10 cellular contexts compared by ENCODE assay signal in genomic region chr17:39679521-39680192, GRCh38. TPM values are rescaled to one million over a fixed set of nuclear protein-coding genes. Genes with fewer than 3 reads are reported as not detected.
A peak's percentile ranks its signal among the peaks of the same experiment; 100 is the strongest.
DNase-seq lines count a peak whose midpoint lies in the region; ATAC-seq and TF ChIP-seq lines count a peak whose summit lies in the region.
"Had no signal": no experiment of that assay in that cellular context is flagged by ENCODE, and none has a peak within 500 bp of the region (broad histone marks: within the 10 kb centered on the region; RNA-seq: fewer than 3 reads in every experiment).

No MANE protein-coding gene starts in this region.

- ATAC-seq in activated naive CD8-positive, alpha-beta T cell treated with anti-CD3 and anti-CD28 coated beads, Interleukin-2, amount 50 U/mL, for 24 hours: peak; percentile 51
- peak; percentile 78 to 81 for ATAC-seq in naive B cell (ENCODE audit: low read depth in 2 of 2)
- no peak for ATAC-seq in upper lobe of right lung

- intact Hi-C loops in upper lobe of right lung (cut with DNase I): no loop called here

- H3K9me3 Mint-ChIP-seq in CD8-positive, alpha-beta memory T cell: no peaks in the 10 kb centered on the region
- no peaks in the 10 kb centered on the region for H3K9me3 Mint-ChIP-seq in T-helper 2 cell treated with Interferon-gamma antibody and Interleukin-4, amounts not matched to agents 5 μg/mL and 100 μg/mL, for 36 hours
- no peaks in the 10 kb centered on the region for H3K9me3 Mint-ChIP-seq in activated naive CD8-positive, alpha-beta T cell treated with anti-CD3 and anti-CD28 coated beads, Interleukin-2, amount 50 U/mL, for 24 hours
- no peaks in the 10 kb centered on the region for H3K9me3 Mint-ChIP-seq in naive B cell

- no peaks in the 10 kb centered on the region for H3K9me3 ChIP-seq in CD8-positive, alpha-beta memory T cell (ENCODE audit: low read length)
- H3K9me3 ChIP-seq in upper lobe of right lung: no peaks in the 10 kb centered on the region
- H3K9me3 ChIP-seq: Caco-2 had no signal

- POLR2A ChIA-PET in CD8-positive, alpha-beta memory T cell (lab: Charles Lee): interaction anchor here (0.5 kb wide), 1 partner anchor 12 kb away, joined by 3 read pairs; no protein-coding TSS in a partner anchor

- peak overlapping the region; percentile 18 to 79 (median 62) for H3K4me3 Mint-ChIP-seq in CD8-positive, alpha-beta memory T cell
- H3K4me3 Mint-ChIP-seq in T-helper 2 cell treated with Interferon-gamma antibody and Interleukin-4, amounts not matched to agents 5 μg/mL and 100 μg/mL, for 36 hours: peak overlapping the region; percentile 56
- no peak overlapping the region for H3K4me3 Mint-ChIP-seq in activated naive CD8-positive, alpha-beta T cell treated with anti-CD3 and anti-CD28 coated beads, Interleukin-2, amount 50 U/mL, for 24 hours
- peak overlapping the region; percentile 48 to 91 (median 74) for H3K4me3 Mint-ChIP-seq in naive B cell

- H3K27ac ChIP-seq in CD8-positive, alpha-beta memory T cell (ENCODE audit: low read depth, low read length): peak overlapping the region; percentile 41
- H3K27ac ChIP-seq in upper lobe of right lung: no peak overlapping the region

- peak overlapping the region; percentile 24 for H3K4me3 ChIP-seq in CD8-positive, alpha-beta memory T cell (ENCODE audit: low read length)
- H3K4me3 ChIP-seq in upper lobe of right lung: no peak overlapping the region

- TF ChIP-seq CTCF in upper lobe of right lung (IDR thresholded peaks at IDR 0.05): no peak

- no peaks in the 10 kb centered on the region for H3K27me3 ChIP-seq in CD8-positive, alpha-beta memory T cell (ENCODE audit: insufficient read depth, low read length, poor library complexity, severe bottlenecking)
- H3K27me3 ChIP-seq in upper lobe of right lung: no peaks in the 10 kb centered on the region

- peaks cover 4% of the 10 kb centered on the region for H3K36me3 ChIP-seq in CD8-positive, alpha-beta memory T cell (ENCODE audit: insufficient read depth, low read length)
- peaks cover 22% of the 10 kb centered on the region for H3K36me3 ChIP-seq in upper lobe of right lung

- CTCF ChIA-PET in CD8-positive, alpha-beta memory T cell (lab: Charles Lee): interaction anchor here (1.2 to 3.2 kb wide), 7 partner anchors 8 to 58 kb away, joined by 4 to 21 read pairs (median 6); partner anchors contain the start of genes PGAP3 and PNMT

- peak; percentile 15 to 66 (median 53) for DNase-seq in CD8-positive, alpha-beta memory T cell
- DNase-seq in T-helper 2 cell treated with Interferon-gamma antibody and Interleukin-4, amounts not matched to agents 5 μg/mL and 100 μg/mL, for 36 hours (ENCODE audit: low spot score): peak; percentile 18
- DNase-seq in activated naive CD8-positive, alpha-beta T cell treated with anti-CD3 and anti-CD28 coated beads, Interleukin-2, amount 50 U/mL, for 24 hours: peak; percentile 40
- DNase-seq in naive B cell (peak; percentile 62), upper lobe of right lung (no peak), hypothalamus (lab: John Stamatoyannopoulos, UW) (no peak), cerebellum (ENCODE audit: low spot score) (no peak), SW480 (ENCODE audit: low spot score) (no peak)
- DNase-seq: Caco-2 had no signal

- peaks cover 63 to 74% (median 67%) of the 10 kb centered on the region in 3 donors for H3K4me1 Mint-ChIP-seq in CD8-positive, alpha-beta memory T cell
- peaks cover 46% of the 10 kb centered on the region for H3K4me1 Mint-ChIP-seq in T-helper 2 cell treated with Interferon-gamma antibody and Interleukin-4, amounts not matched to agents 5 μg/mL and 100 μg/mL, for 36 hours (ENCODE audit: low read depth)
- peaks cover 63% of the 10 kb centered on the region for H3K4me1 Mint-ChIP-seq in activated naive CD8-positive, alpha-beta T cell treated with anti-CD3 and anti-CD28 coated beads, Interleukin-2, amount 50 U/mL, for 24 hours
- H3K4me1 Mint-ChIP-seq in naive B cell: peaks cover 66 to 69% (median 67%) of the 10 kb centered on the region in 3 donors

- peaks cover 67% of the 10 kb centered on the region for H3K4me1 ChIP-seq in CD8-positive, alpha-beta memory T cell (ENCODE audit: insufficient read depth, low read length)
- H3K4me1 ChIP-seq in upper lobe of right lung: peaks cover 24% of the 10 kb centered on the region

- H3K27me3 Mint-ChIP-seq in CD8-positive, alpha-beta memory T cell: no peaks in the 10 kb centered on the region
- H3K27me3 Mint-ChIP-seq in T-helper 2 cell treated with Interferon-gamma antibody and Interleukin-4, amounts not matched to agents 5 μg/mL and 100 μg/mL, for 36 hours (ENCODE audit: low read depth): no peaks in the 10 kb centered on the region
- no peaks in the 10 kb centered on the region for H3K27me3 Mint-ChIP-seq in activated naive CD8-positive, alpha-beta T cell treated with anti-CD3 and anti-CD28 coated beads, Interleukin-2, amount 50 U/mL, for 24 hours
- H3K27me3 Mint-ChIP-seq in naive B cell: no peaks in the 10 kb centered on the region

- H3K27ac Mint-ChIP-seq in CD8-positive, alpha-beta memory T cell: peak overlapping the region; percentile 92 to 98 (median 96)
- peak overlapping the region; percentile 88 for H3K27ac Mint-ChIP-seq in T-helper 2 cell treated with Interferon-gamma antibody and Interleukin-4, amounts not matched to agents 5 μg/mL and 100 μg/mL, for 36 hours
- peak overlapping the region; percentile 80 for H3K27ac Mint-ChIP-seq in activated naive CD8-positive, alpha-beta T cell treated with anti-CD3 and anti-CD28 coated beads, Interleukin-2, amount 50 U/mL, for 24 hours
- H3K27ac Mint-ChIP-seq in naive B cell: peak overlapping the region; percentile 92 to 98 (median 96)

- H3K36me3 Mint-ChIP-seq in CD8-positive, alpha-beta memory T cell: peaks cover 10 to 27% (median 12%) of the 10 kb centered on the region in 3 donors
- H3K36me3 Mint-ChIP-seq in T-helper 2 cell treated with Interferon-gamma antibody and Interleukin-4, amounts not matched to agents 5 μg/mL and 100 μg/mL, for 36 hours (ENCODE audit: low read depth): peaks cover 27% of the 10 kb centered on the region
- H3K36me3 Mint-ChIP-seq in activated naive CD8-positive, alpha-beta T cell treated with anti-CD3 and anti-CD28 coated beads, Interleukin-2, amount 50 U/mL, for 24 hours (ENCODE audit: low read depth): peaks cover 2% of the 10 kb centered on the region
- peaks cover 5 to 15% of the 10 kb centered on the region in 2 donors for H3K36me3 Mint-ChIP-seq in naive B cell

RNA-seq across cellular contexts. Expression of gene PGAP3, which starts 8.2 kb away (rescaled TPM):
- total RNA-seq in CD8-positive, alpha-beta memory T cell: 10 to 100 TPM; 11.8 to 12.1 TPM
- polyA plus RNA-seq in CD8-positive, alpha-beta memory T cell: 22.4 TPM
- polyA plus RNA-seq in naive B cell (ENCODE audit: low read depth in 6 of 6): 10 to 100 TPM in 2 of 6 donors, 1 to 10 TPM in 4; 7.2 to 18.2 (median 9.1) TPM
- total RNA-seq in upper lobe of right lung (24.5 TPM), cerebellum (10.5 TPM)

RNA-seq across cellular contexts. Expression of gene PNMT, which starts 11.4 kb away (rescaled TPM):
- total RNA-seq in CD8-positive, alpha-beta memory T cell: not detected
- polyA plus RNA-seq in CD8-positive, alpha-beta memory T cell: 0.39 TPM
- polyA plus RNA-seq in naive B cell (ENCODE audit: low read depth in 6 of 6): not detected
- total RNA-seq in upper lobe of right lung: 4.3 TPM
- 1.5 TPM for total RNA-seq in cerebellum
- total RNA-seq: Caco-2, epithelial cell of proximal tubule had no signal

RNA-seq across cellular contexts. Expression of gene TCAP, which starts 14.5 kb away (rescaled TPM):
- total RNA-seq in CD8-positive, alpha-beta memory T cell: 1 to 10 TPM in 1 of 2 experiments, under 1 TPM in 1; 0.97 to 1.6 TPM
- not detected for polyA plus RNA-seq in CD8-positive, alpha-beta memory T cell
- under 1 TPM in 3 of 6 donors, not detected in 3; 0.12 to 0.25 (median 0.24) TPM for polyA plus RNA-seq in naive B cell (ENCODE audit: low read depth in 6 of 6)
- 5.3 TPM for total RNA-seq in upper lobe of right lung
- total RNA-seq in cerebellum: 1.7 TPM
- total RNA-seq: epithelial cell of proximal tubule had no signal

RNA-seq across cellular contexts. Expression of gene ERBB2, which starts 20.2 kb away (rescaled TPM):
- 1 to 10 TPM; 3.6 to 3.9 TPM for total RNA-seq in CD8-positive, alpha-beta memory T cell
- 2.4 TPM for polyA plus RNA-seq in CD8-positive, alpha-beta memory T cell
- 1 to 10 TPM in 3 of 6 donors, under 1 TPM in 3; 0.20 to 3.0 (median 1.1) TPM for polyA plus RNA-seq in naive B cell (ENCODE audit: low read depth in 6 of 6)
- total RNA-seq in upper lobe of right lung: 97.5 TPM
- 16.9 TPM for total RNA-seq in cerebellum

RNA-seq across cellular contexts. Expression of gene STARD3, which starts 42.7 kb away (rescaled TPM):
- 10 to 100 TPM; 71.4 to 74.1 TPM for total RNA-seq in CD8-positive, alpha-beta memory T cell
- 44.5 TPM for polyA plus RNA-seq in CD8-positive, alpha-beta memory T cell
- 10 to 100 TPM; 30.7 to 53.7 (median 42.0) TPM for polyA plus RNA-seq in naive B cell (ENCODE audit: low read depth in 6 of 6)
- 78.2 TPM for total RNA-seq in upper lobe of right lung
- 29.2 TPM for total RNA-seq in cerebellum

Comparison
In these comparisons a context has a peak if more than half of its experiments do, and no peak if none do; other contexts are left out.
1. DNase-seq: peak in CD8-positive, alpha-beta memory T cell (5 of 5), T-helper 2 cell treated with Interferon-gamma antibody and Interleukin-4, amounts not matched to agents 5 μg/mL and 100 μg/mL, for 36 hours (single experiment), activated naive CD8-positive, alpha-beta T cell treated with anti-CD3 and anti-CD28 coated beads, Interleukin-2, amount 50 U/mL, for 24 hours (single experiment) and naive B cell (single experiment); none in upper lobe of right lung (single experiment), hypothalamus (0 of 51), cerebellum (single experiment) and SW480 (single experiment).
2. Peak in every context shown above with its lines, with median percentiles within 50 percentile points of each other: H3K27ac Mint-ChIP-seq.